Comparison of ENCODE assay signal across 18 cellular contexts in genomic region chr1:219668446-219668845, GRCh38. TPM values are rescaled to one million over a fixed set of nuclear protein-coding genes. Genes with fewer than 3 reads are reported as not detected.
DNase-seq lines count a peak whose midpoint lies in the region; ATAC-seq and TF ChIP-seq lines count a peak whose summit lies in the region.
"Had no signal": no experiment of that assay in that cellular context is flagged by ENCODE, and none has a peak within 500 bp of the region (broad histone marks: within the 10 kb centered on the region; RNA-seq: fewer than 3 reads in every experiment).

No MANE protein-coding gene starts in this region.

- H3K36me3 ChIP-seq in HCT116 (ENCODE audit: control insufficient read depth in 1 of 2, insufficient read depth in 2 of 2, low read length in 2 of 2) = no peaks in the 10 kb centered on the region
- H3K36me3 ChIP-seq: BLaER1 treated with 17β-estradiol and CSF1 and Interleukin-3, amounts not matched to agents 10 nM and 100 nM had no signal

- no peaks in the 10 kb centered on the region for H3K9me3 ChIP-seq in HCT116 (ENCODE audit: control insufficient read depth in 1 of 2, insufficient read depth in 1 of 2, low read depth in 1 of 2, low read length in 2 of 2)
- H3K9me3 ChIP-seq: BLaER1 treated with 17β-estradiol and CSF1 and Interleukin-3, amounts not matched to agents 10 nM and 100 nM; Caco-2 had no signal

- 0 out of 2 replicates have a peak, but pooled peaks cover 4% of the 10 kb centered on the region for H3K27me3 ChIP-seq in HCT116 (ENCODE audit: insufficient read depth, low read length)
- H3K27me3 ChIP-seq: BLaER1 treated with 17β-estradiol and CSF1 and Interleukin-3, amounts not matched to agents 10 nM and 100 nM had no signal

- H3K79me2 ChIP-seq in HCT116 (ENCODE audit: insufficient read depth, low read length) = no peaks in the 10 kb centered on the region

- no peaks in the 10 kb centered on the region for H3K4me1 ChIP-seq in HCT116 (ENCODE audit: control insufficient read depth in 1 of 2, insufficient read depth in 2 of 2, low read length in 2 of 2)
- H3K4me1 ChIP-seq: BLaER1 treated with 17β-estradiol and CSF1 and Interleukin-3, amounts not matched to agents 10 nM and 100 nM; Caco-2 had no signal

- ATAC-seq in HCT116 = no peak
- ATAC-seq in left lobe of liver = peak; percentile 39
- ATAC-seq in HG03565 (IDR thresholded peaks at IDR 0.05; ENCODE audit: unreplicated experiment) = no peak
- ATAC-seq: CD8-positive, alpha-beta T cell; GM12878 had no signal

- H2AFZ ChIP-seq in HCT116 (ENCODE audit: low read depth, low read length, poor library complexity, severe bottlenecking) = no peak overlapping the region

- intact Hi-C loops in HCT116 (cut with micrococcal nuclease) = loop anchor here (10.0 kb wide), 2 partner anchors 464 to 604 kb away; no protein-coding TSS in a partner anchor

- no peak for TF ChIP-seq POLR2A in HCT116 (IDR thresholded peaks at IDR 0.05; ENCODE audit: borderline replicate concordance, extremely low read depth, insufficient read depth, insufficient read length)

- no TSS peak for BruUV-seq in HCT116 (replicated peaks; lab: Mats Ljungman, UMichigan)

- H3K4me2 ChIP-seq in HCT116 (ENCODE audit: low read length) = no peak overlapping the region
- H3K4me2 ChIP-seq: BLaER1 treated with 17β-estradiol and CSF1 and Interleukin-3, amounts not matched to agents 10 nM and 100 nM had no signal

- no peak for TF ChIP-seq RAD21 in HCT116 (IDR thresholded peaks at IDR 0.05; ENCODE audit: low read depth)

- RAD21 ChIA-PET in HCT116 (lab: Charles Lee; ENCODE audit: low non-redundant PET in 1 of 2, low total read pairs in 2 of 2, uncharacterized antibody in 2 of 2, unreplicated experiment in 2 of 2) = no interaction called here

- TF ChIP-seq CTCF in HCT116 (IDR thresholded peaks at IDR 0.05 in 2 of 3, conservative IDR thresholded peaks at IDR 0.05 in 1 of 3; ENCODE audit: borderline replicate concordance in 1 of 3, insufficient read depth in 1 of 3, low read depth in 2 of 3, low read length in 2 of 3) = no peak

- peak overlapping the region; percentile 28; the same call in 1 of the 2 replicates for H3K27ac ChIP-seq in HCT116 (ENCODE audit: low read depth, low read length)
- H3K27ac ChIP-seq: BLaER1 treated with 17β-estradiol and CSF1 and Interleukin-3, amounts not matched to agents 10 nM and 100 nM; C4-2B had no signal

- H3K9ac ChIP-seq in HCT116 (ENCODE audit: low read length) = no peak overlapping the region
- H3K9ac ChIP-seq: BLaER1 treated with 17β-estradiol and CSF1 and Interleukin-3, amounts not matched to agents 10 nM and 100 nM had no signal

- in situ Hi-C loops in KBM-7 (cut with MboI; ENCODE audit: low pct_unique_long_range_greater_than_20kb, low sequenced_read_pairs) = no loop called here

- no peaks in the 10 kb centered on the region for H4K20me1 ChIP-seq in HCT116 (ENCODE audit: insufficient read depth)
- H4K20me1 ChIP-seq: BLaER1 treated with 17β-estradiol and CSF1 and Interleukin-3, amounts not matched to agents 10 nM and 100 nM had no signal

- POLR2A ChIA-PET in HCT116 (lab: Charles Lee) = no interaction called here

- H3K4me3 ChIP-seq in HCT116 (replicated peaks in 1 of 2; ENCODE audit: low read depth in 1 of 2, low read length in 2 of 2) = no peak overlapping the region
- H3K4me3 ChIP-seq: BLaER1 treated with 17β-estradiol and CSF1 and Interleukin-3, amounts not matched to agents 10 nM and 100 nM; GM12878 had no signal

- no peaks in the 10 kb centered on the region for H3K9me2 ChIP-seq in HCT116 (ENCODE audit: insufficient read depth)

- DNase-seq in HCT116 (ENCODE audit: low read depth, low spot score) (no peak), left lobe of liver (ENCODE audit: low spot score) (peak; percentile 46), mucosa of gallbladder (ENCODE audit: low spot score) (peak; percentile 58), KBM-7 (no peak), iPS-NIHi7 (ENCODE audit: extremely low spot score) (no peak)
- DNase-seq: 8988T; ACHN; Caco-2; Calu3; CD4-positive, alpha-beta T cell; CD8-positive, alpha-beta T cell; DMS79 treated with DMSO at 0.1 percent for 48 hours; GF-D8 had no signal

- CTCF ChIA-PET in HCT116 (lab: Charles Lee) = interaction anchor here (2.5 kb wide), 1 partner anchor 144 kb away, joined by 9 read pairs; no protein-coding TSS in a partner anchor

TF ChIP-seq in HCT116, 20 proteins besides CTCF, POLR2A, EP300 and RAD21:
- TF ChIP-seq SRF (IDR thresholded peaks at IDR 0.05; ENCODE audit: low read depth) = no peak
- no peak for TF ChIP-seq CBX3 (IDR thresholded peaks at IDR 0.05; ENCODE audit: low read depth)
- no peak for TF ChIP-seq CEBPB (IDR thresholded peaks at IDR 0.05; ENCODE audit: low read depth)
- no peak for TF ChIP-seq REST (IDR thresholded peaks at IDR 0.05; ENCODE audit: low read depth)
- no peak for TF ChIP-seq POLR2AphosphoS5 (IDR thresholded peaks at IDR 0.05; ENCODE audit: low read depth, low read length)
- no peak for TF ChIP-seq ZFX (IDR thresholded peaks at IDR 0.05)
- TF ChIP-seq JUND (IDR thresholded peaks at IDR 0.05) = no peak
- TF ChIP-seq, protein P1, sequence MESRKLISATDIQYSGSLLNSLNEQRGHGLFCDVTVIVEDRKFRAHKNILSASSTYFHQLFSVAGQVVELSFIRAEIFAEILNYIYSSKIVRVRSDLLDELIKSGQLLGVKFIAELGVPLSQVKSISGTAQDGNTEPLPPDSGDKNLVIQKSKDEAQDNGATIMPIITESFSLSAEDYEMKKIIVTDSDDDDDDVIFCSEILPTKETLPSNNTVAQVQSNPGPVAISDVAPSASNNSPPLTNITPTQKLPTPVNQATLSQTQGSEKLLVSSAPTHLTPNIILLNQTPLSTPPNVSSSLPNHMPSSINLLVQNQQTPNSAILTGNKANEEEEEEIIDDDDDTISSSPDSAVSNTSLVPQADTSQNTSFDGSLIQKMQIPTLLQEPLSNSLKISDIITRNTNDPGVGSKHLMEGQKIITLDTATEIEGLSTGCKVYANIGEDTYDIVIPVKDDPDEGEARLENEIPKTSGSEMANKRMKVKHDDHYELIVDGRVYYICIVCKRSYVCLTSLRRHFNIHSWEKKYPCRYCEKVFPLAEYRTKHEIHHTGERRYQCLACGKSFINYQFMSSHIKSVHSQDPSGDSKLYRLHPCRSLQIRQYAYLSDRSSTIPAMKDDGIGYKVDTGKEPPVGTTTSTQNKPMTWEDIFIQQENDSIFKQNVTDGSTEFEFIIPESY (IDR thresholded peaks at IDR 0.05; ENCODE audit: extremely low read depth, insufficient replicate concordance, low read length) = no peak
- TF ChIP-seq ELF1 (IDR thresholded peaks at IDR 0.05; ENCODE audit: borderline replicate concordance, low read depth) = no peak
- TF ChIP-seq SP1 (IDR thresholded peaks at IDR 0.05; ENCODE audit: low read depth) = no peak
- TF ChIP-seq EGR1 (IDR thresholded peaks at IDR 0.05; ENCODE audit: low read depth) = no peak
- TF ChIP-seq, protein P2, sequence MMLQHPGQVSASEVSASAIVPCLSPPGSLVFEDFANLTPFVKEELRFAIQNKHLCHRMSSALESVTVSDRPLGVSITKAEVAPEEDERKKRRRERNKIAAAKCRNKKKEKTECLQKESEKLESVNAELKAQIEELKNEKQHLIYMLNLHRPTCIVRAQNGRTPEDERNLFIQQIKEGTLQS (IDR thresholded peaks at IDR 0.05) = no peak
- no peak for TF ChIP-seq SIN3A (IDR thresholded peaks at IDR 0.05; ENCODE audit: low read depth)
- no peak for TF ChIP-seq FOSL1 (IDR thresholded peaks at IDR 0.05; ENCODE audit: low read depth)
- TF ChIP-seq YY1 (IDR thresholded peaks at IDR 0.05; ENCODE audit: extremely low read depth, insufficient replicate concordance, low read depth, low read length) = no peak
- TF ChIP-seq EZH2phosphoT487 (IDR thresholded peaks at IDR 0.05; ENCODE audit: borderline replicate concordance) = no peak

RNA-seq across cellular contexts. Expression of gene ZC3H11B, which starts 55.5 kb away (rescaled TPM):
- not detected for total RNA-seq in HCT116 (2021; ENCODE audit: unreplicated experiment)
- polyA plus RNA-seq in HCT116 (2012) = 0.04 TPM in 2 replicates
- total RNA-seq in left lobe of liver = not detected
- total RNA-seq in mucosa of gallbladder = 0.52 TPM
- total RNA-seq: Caco-2, Calu3 had no signal
- polyA plus RNA-seq: BJ had no signal

Comparison
In these comparisons a context has a peak if more than half of its experiments do, and no peak if none do; other contexts are left out.
1. DNase-seq: peak in left lobe of liver (single experiment) and mucosa of gallbladder (single experiment); none in HCT116 (single experiment), KBM-7 (single experiment) and iPS-NIHi7 (single experiment).